1 cellular context compared by ENCODE assay signal in genomic region chr3:4976109-4976508, GRCh38.
A peak's percentile ranks its signal among the peaks of the same experiment; 100 is the strongest.
TF ChIP-seq lines count a peak whose summit lies in the region.

No MANE protein-coding gene starts in this region.

TF ChIP-seq in HEK293, 187 proteins besides CTCF, POLR2A, EP300 and RAD21 (continued from another document):
- TF ChIP-seq ZSCAN4 (tag by site-specific recombination; IDR thresholded peaks at IDR 0.05) (no peak), SP2 (tag by site-specific recombination; IDR thresholded peaks at IDR 0.05) (no peak), SP7 (tag by site-specific recombination; IDR thresholded peaks at IDR 0.05) (0 out of 2 replicates have a peak, but pooled peaks have one; percentile 37), ZNF19 (tag by site-specific recombination; IDR thresholded peaks at IDR 0.05; ENCODE audit: low read depth) (no peak), ZNF202 (tag by site-specific recombination; IDR thresholded peaks at IDR 0.05; ENCODE audit: borderline replicate concordance) (no peak), ZNF302 (tag by site-specific recombination; IDR thresholded peaks at IDR 0.05; ENCODE audit: low read depth) (no peak), ZBTB21 (tag by site-specific recombination; IDR thresholded peaks at IDR 0.05) (no peak), ZNF560 (tag by site-specific recombination; IDR thresholded peaks at IDR 0.05; ENCODE audit: borderline replicate concordance) (no peak), ZNF777 (tag by site-specific recombination; IDR thresholded peaks at IDR 0.05; ENCODE audit: borderline replicate concordance) (no peak), ATF2 (tag by site-specific recombination; IDR thresholded peaks at IDR 0.05; ENCODE audit: low read depth) (no peak), KLF7 (tag by site-specific recombination; IDR thresholded peaks at IDR 0.05; ENCODE audit: borderline replicate concordance) (no peak), ZNF677 (tag by site-specific recombination; IDR thresholded peaks at IDR 0.05) (no peak), ZNF580 (tag by site-specific recombination; IDR thresholded peaks at IDR 0.05) (peak; percentile 92), ZBTB6 (tag by site-specific recombination; IDR thresholded peaks at IDR 0.05) (no peak), BCL11A (tag by site-specific recombination; IDR thresholded peaks at IDR 0.05; ENCODE audit: low read depth) (no peak), ZNF174 (tag by site-specific recombination; IDR thresholded peaks at IDR 0.05) (no peak), ZNF18 (tag by site-specific recombination; IDR thresholded peaks at IDR 0.05) (0 out of 2 replicates have a peak, but pooled peaks have one; percentile 19), TRIM28 (IDR thresholded peaks at IDR 0.05; ENCODE audit: borderline replicate concordance, low read length) (peak; percentile 65), ZSCAN30 (tag by site-specific recombination; IDR thresholded peaks at IDR 0.05) (0 out of 2 replicates have a peak, but pooled peaks have one; percentile 42), ZNF544 (tag by site-specific recombination; IDR thresholded peaks at IDR 0.05) (no peak), ZFP37 (tag by site-specific recombination; IDR thresholded peaks at IDR 0.05) (no peak), ZNF76 (tag by site-specific recombination; IDR thresholded peaks at IDR 0.05; ENCODE audit: borderline replicate concordance, low read depth) (no peak), YY2 (tag by site-specific recombination; IDR thresholded peaks at IDR 0.05) (peak; percentile 55; the same call in 1 of the 2 replicates), REPIN1 (tag by site-specific recombination; IDR thresholded peaks at IDR 0.05; ENCODE audit: low read depth) (0 out of 2 replicates have a peak, but pooled peaks have one; percentile 46), KLF8 (tag by site-specific recombination; IDR thresholded peaks at IDR 0.05) (peak; percentile 42; the same call in 1 of the 2 replicates), ZNF433 (tag by site-specific recombination; IDR thresholded peaks at IDR 0.05; ENCODE audit: low read depth) (no peak), ZNF664 (tag by site-specific recombination; IDR thresholded peaks at IDR 0.05) (no peak), ZNF488 (tag by site-specific recombination; IDR thresholded peaks at IDR 0.05) (no peak), ZNF391 (tag by site-specific recombination; IDR thresholded peaks at IDR 0.05; ENCODE audit: borderline replicate concordance, low read depth) (no peak), ZNF140 (tag by site-specific recombination; IDR thresholded peaks at IDR 0.05) (no peak), ZNF747 (tag by site-specific recombination; IDR thresholded peaks at IDR 0.05) (no peak), ZNF658 (tag by site-specific recombination; IDR thresholded peaks at IDR 0.05) (no peak), ZNF629 (tag by site-specific recombination; IDR thresholded peaks at IDR 0.05) (0 out of 2 replicates have a peak, but pooled peaks have one; percentile 22), ZNF221 (tag by site-specific recombination; IDR thresholded peaks at IDR 0.05; ENCODE audit: borderline replicate concordance) (no peak), ZBTB1 (tag by site-specific recombination; IDR thresholded peaks at IDR 0.05) (no peak), ZNF324 (tag by site-specific recombination; IDR thresholded peaks at IDR 0.05) (peak; percentile 39; the same call in 1 of the 2 replicates), ZNF155 (tag by site-specific recombination; IDR thresholded peaks at IDR 0.05) (no peak), ZNF362 (tag by site-specific recombination; IDR thresholded peaks at IDR 0.05) (no peak), ZBTB20 (tag by site-specific recombination; IDR thresholded peaks at IDR 0.05) (no peak), ZNF785 (tag by site-specific recombination; IDR thresholded peaks at IDR 0.05) (no peak), WT1 (tag by site-specific recombination; IDR thresholded peaks at IDR 0.05) (no peak)
